Comparison of ENCODE assay signal across 11 cellular contexts in genomic region chr3:59609967-59610366, GRCh38.
A peak's percentile ranks its signal among the peaks of the same experiment; 100 is the strongest.
DNase-seq lines count a peak whose midpoint lies in the region; ATAC-seq and TF ChIP-seq lines count a peak whose summit lies in the region.
"Had no signal": no experiment of that assay in that cellular context is flagged by ENCODE, and none has a peak within 500 bp of the region (broad histone marks: within the 10 kb centered on the region; RNA-seq: fewer than 3 reads in every experiment).

No MANE protein-coding gene starts in this region.

- H3K27ac ChIP-seq in left lung, result no peak overlapping the region
- H3K27ac ChIP-seq in CD8-positive, alpha-beta T cell (ENCODE audit: low read depth, low read length), result no peak overlapping the region
- no peak overlapping the region for H3K27ac ChIP-seq in brain microvascular endothelial cell
- H3K27ac ChIP-seq: tibial artery had no signal

- DNase-seq in AG08395 (ENCODE audit: low spot score) (peak; percentile 26), NCI-H1694 (lab: John Stamatoyannopoulos, UW) (peak; percentile 38), cardiac fibroblast (ENCODE audit: low read depth in 2 of 2) (peak; percentile 15 to 23), left lung (peak in 1 of 2 donors; percentile 60), brain microvascular endothelial cell (no peak)
- DNase-seq in CD8-positive, alpha-beta T cell, result no peak
- no peak for DNase-seq in effector CD8-positive, alpha-beta T cell (lab: John Stamatoyannopoulos, UW)
- DNase-seq: activated CD8-positive, alpha-beta T cell treated with anti-CD3 and anti-CD28 coated beads, Interleukin-2, amount 10 ng/mL, durations not matched to agents 7 days and 5 days; tibial artery had no signal

- H3K36me3 ChIP-seq in left lung, result no peaks in the 10 kb centered on the region
- H3K36me3 ChIP-seq in CD8-positive, alpha-beta T cell (ENCODE audit: insufficient read depth, low read length), result no peaks in the 10 kb centered on the region
- H3K36me3 ChIP-seq in brain microvascular endothelial cell (replicated peaks), result no peaks in the 10 kb centered on the region
- H3K36me3 ChIP-seq: tibial artery had no signal

- CTCF ChIA-PET in CD8-positive, alpha-beta T cell (lab: Charles Lee), result interaction anchor here (0.8 kb wide), 1 partner anchor 20 kb away, joined by 4 read pairs; no protein-coding TSS in a partner anchor

- H3K4me3 ChIP-seq in cardiac fibroblast (replicated peaks in 1 of 2; ENCODE audit: low read depth in 2 of 2, low read length in 2 of 2), result no peak overlapping the region
- H3K4me3 ChIP-seq in left lung, result no peak overlapping the region
- H3K4me3 ChIP-seq in CD8-positive, alpha-beta T cell (ENCODE audit: low read depth, low read length), result no peak overlapping the region
- no peak overlapping the region for H3K4me3 ChIP-seq in brain microvascular endothelial cell (ENCODE audit: low read depth, low read length)
- H3K4me3 ChIP-seq: tibial artery had no signal

- TF ChIP-seq CTCF in cardiac fibroblast (IDR thresholded peaks at IDR 0.05; ENCODE audit: low read depth, low read length), result no peak
- TF ChIP-seq CTCF in left lung (IDR thresholded peaks at IDR 0.05), result no peak
- no peak for TF ChIP-seq CTCF in CD8-positive, alpha-beta T cell (IDR thresholded peaks at IDR 0.05)
- no peak for TF ChIP-seq CTCF in brain microvascular endothelial cell (IDR thresholded peaks at IDR 0.05; ENCODE audit: low read depth, low read length, missing control alignments)

- POLR2A ChIA-PET in CD8-positive, alpha-beta T cell (lab: Charles Lee), result interaction anchor here (0.7 kb wide), 1 partner anchor 161 kb away, joined by 3 read pairs; no protein-coding TSS in a partner anchor

- ATAC-seq in left lung (peak; percentile 44), GM21619 (IDR thresholded peaks at IDR 0.05; ENCODE audit: unreplicated experiment) (no peak)
- ATAC-seq in CD8-positive, alpha-beta T cell, result no peak
- ATAC-seq: activated CD8-positive, alpha-beta T cell treated with anti-CD3 and anti-CD28 coated beads, Interleukin-2, amount 10 ng/mL, durations not matched to agents 7 days and 5 days; activated naive CD4-positive, alpha-beta T cell treated with anti-CD3 and anti-CD28 coated beads, Interleukin-2, amount 50 U/mL, for 72 hours had no signal

- no peak overlapping the region for H3K4me3 Mint-ChIP-seq in CD8-positive, alpha-beta T cell
- H3K4me3 Mint-ChIP-seq: activated CD8-positive, alpha-beta T cell treated with anti-CD3 and anti-CD28 coated beads, Interleukin-2, amount 10 ng/mL, durations not matched to agents 7 days and 5 days had no signal

- no peak overlapping the region for H3K27ac Mint-ChIP-seq in CD8-positive, alpha-beta T cell
- H3K27ac Mint-ChIP-seq: activated CD8-positive, alpha-beta T cell treated with anti-CD3 and anti-CD28 coated beads, Interleukin-2, amount 10 ng/mL, durations not matched to agents 7 days and 5 days had no signal

- peaks cover 6% of the 10 kb centered on the region for H3K9me3 Mint-ChIP-seq in CD8-positive, alpha-beta T cell

- H3K36me3 Mint-ChIP-seq in CD8-positive, alpha-beta T cell, result no peaks in the 10 kb centered on the region

- in situ Hi-C loops in brain microvascular endothelial cell (cut with HindIII; ENCODE audit: low pct_ligation_motif_present, low sequenced_read_pairs), result no loop called here

- no peaks in the 10 kb centered on the region for H3K27me3 Mint-ChIP-seq in CD8-positive, alpha-beta T cell (ENCODE audit: low read depth)

- H3K27me3 ChIP-seq in left lung (no peaks in the 10 kb centered on the region), brain microvascular endothelial cell (replicated peaks) (no peaks in the 10 kb centered on the region)
- no peaks in the 10 kb centered on the region for H3K27me3 ChIP-seq in CD8-positive, alpha-beta T cell (ENCODE audit: insufficient read depth, low read length)
- H3K27me3 ChIP-seq: tibial artery had no signal

- H3K4me1 Mint-ChIP-seq in CD8-positive, alpha-beta T cell (ENCODE audit: low read depth), result no peaks in the 10 kb centered on the region

- H3K9me3 ChIP-seq in left lung, result no peaks in the 10 kb centered on the region
- H3K9me3 ChIP-seq in CD8-positive, alpha-beta T cell (ENCODE audit: low read length), result no peaks in the 10 kb centered on the region
- H3K9me3 ChIP-seq: tibial artery had no signal

- intact Hi-C loops in left lung (cut with DNase I), result no loop called here
- intact Hi-C loops in CD8-positive, alpha-beta T cell (cut with DNase I, micrococcal nuclease), result no loop called here

- no peaks in the 10 kb centered on the region for H3K4me1 ChIP-seq in left lung
- H3K4me1 ChIP-seq in CD8-positive, alpha-beta T cell (ENCODE audit: insufficient read depth, low read length), result no peaks in the 10 kb centered on the region
- H3K4me1 ChIP-seq: tibial artery had no signal

Comparison
In these comparisons a context has a peak if more than half of its experiments do, and no peak if none do; other contexts are left out.
1. DNase-seq: peak in AG08395 (single experiment), NCI-H1694 (single experiment) and cardiac fibroblast (2 of 2); none in CD8-positive, alpha-beta T cell (0 of 7), brain microvascular endothelial cell (single experiment) and effector CD8-positive, alpha-beta T cell (single experiment).